ENCODE assay signal across 8 cellular contexts in genomic region chr1:209116705-209117104, GRCh38.
"Had no signal": no experiment of that assay in that cellular context is flagged by ENCODE, and none has a peak within 500 bp of the region (broad histone marks: within the 10 kb centered on the region; RNA-seq: fewer than 3 reads in every experiment).

No MANE protein-coding gene starts in this region.

- H3K4me3 Mint-ChIP-seq: GM23338, H9 had no signal

- FAIRE-seq: H1, H54, HTR-8/SVneo had no signal

- H3K27ac ChIP-seq: KMS-11 had no signal

- H3K4me3 ChIP-seq: GM23338 had no signal

- H3K27ac Mint-ChIP-seq: GM23338, H9 had no signal

- ATAC-seq: GM23338 had no signal

- H2AFZ ChIP-seq: GM23338 had no signal

- H3K4me2 ChIP-seq: GM23338, KMS-11 had no signal

- H3K9ac ChIP-seq: KMS-11 had no signal

- DNase-seq: H9, HCEC 1CT, KBM-7 had no signal

- H3K9me3 Mint-ChIP-seq: GM23338, H9 had no signal
